15 cellular contexts compared by ENCODE assay signal in the genomic region with DNA sequence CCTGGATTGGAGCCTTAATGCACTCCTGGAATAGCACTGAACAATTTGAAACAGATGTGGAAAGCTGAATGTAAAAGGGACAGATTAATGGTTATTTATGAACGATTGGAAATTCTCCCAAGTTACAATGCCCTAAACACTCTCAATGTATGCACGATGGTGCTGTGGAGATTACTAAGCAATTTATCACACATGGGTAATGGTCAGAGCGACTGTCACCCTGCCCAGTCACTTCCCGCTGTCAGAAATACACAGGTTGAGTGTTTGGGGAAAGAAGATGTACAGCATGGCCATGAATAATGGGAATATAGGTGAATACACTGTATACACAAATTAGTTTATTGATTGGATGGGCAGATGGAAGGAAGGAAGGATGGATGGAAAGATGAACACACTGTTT.
"Had no signal": no experiment of that assay in that cellular context is flagged by ENCODE, and none has a peak within 500 bp of the region (broad histone marks: within the 10 kb centered on the region; RNA-seq: fewer than 3 reads in every experiment).

No MANE protein-coding gene starts in this region.

- H3K36me3 ChIP-seq: sigmoid colon, tibial artery, WERI-Rb-1 had no signal

- H3K27ac Mint-ChIP-seq: activated naive CD4-positive, alpha-beta T cell treated with anti-CD3 and anti-CD28 coated beads, Interleukin-2, amount 50 U/mL, for 24 hours; memory B cell; naive thymus-derived CD4-positive, alpha-beta T cell had no signal

- ATAC-seq: heart right ventricle; naive thymus-derived CD4-positive, alpha-beta T cell had no signal

- H3K27ac ChIP-seq: heart right ventricle, tibial artery, WERI-Rb-1 had no signal

- H3K9me3 ChIP-seq: heart right ventricle, sigmoid colon, tibial artery had no signal

- H3K27me3 ChIP-seq: heart right ventricle, sigmoid colon, tibial artery had no signal

- H3K27me3 Mint-ChIP-seq: activated naive CD4-positive, alpha-beta T cell treated with anti-CD3 and anti-CD28 coated beads, Interleukin-2, amount 50 U/mL, for 24 hours; memory B cell; naive thymus-derived CD4-positive, alpha-beta T cell had no signal

- DNase-seq: activated CD4-positive, alpha-beta T cell treated with anti-CD3 and anti-CD28 coated beads, Interleukin-2, amount 50 U/mL, for 4 hours; activated gamma-delta T cell; activated T-cell treated with anti-CD3 and anti-CD28 coated beads, Interleukin-2, amount 50 U/mL, for 48 hours; effector CD4-positive, alpha-beta T cell; heart right ventricle; naive thymus-derived CD4-positive, alpha-beta T cell; nucleus accumbens; sigmoid colon; stimulated activated CD4-positive, alpha-beta T cell treated with anti-CD3 and anti-CD28 coated beads, Interleukin-4, amount 100 ng/mL, for 4 hours; stimulated activated naive CD4-positive, alpha-beta T cell; substantia nigra; tibial artery; WERI-Rb-1 had no signal

- H3K4me3 Mint-ChIP-seq: activated naive CD4-positive, alpha-beta T cell treated with anti-CD3 and anti-CD28 coated beads, Interleukin-2, amount 50 U/mL, for 24 hours; memory B cell; naive thymus-derived CD4-positive, alpha-beta T cell had no signal

- H3K9me3 Mint-ChIP-seq: activated naive CD4-positive, alpha-beta T cell treated with anti-CD3 and anti-CD28 coated beads, Interleukin-2, amount 50 U/mL, for 24 hours; naive thymus-derived CD4-positive, alpha-beta T cell had no signal

- H3K4me1 ChIP-seq: heart right ventricle, tibial artery had no signal

- H3K4me3 ChIP-seq: heart right ventricle, sigmoid colon, tibial artery had no signal
